Comparison of ENCODE assay signal across 18 cellular contexts in the genomic region with DNA sequence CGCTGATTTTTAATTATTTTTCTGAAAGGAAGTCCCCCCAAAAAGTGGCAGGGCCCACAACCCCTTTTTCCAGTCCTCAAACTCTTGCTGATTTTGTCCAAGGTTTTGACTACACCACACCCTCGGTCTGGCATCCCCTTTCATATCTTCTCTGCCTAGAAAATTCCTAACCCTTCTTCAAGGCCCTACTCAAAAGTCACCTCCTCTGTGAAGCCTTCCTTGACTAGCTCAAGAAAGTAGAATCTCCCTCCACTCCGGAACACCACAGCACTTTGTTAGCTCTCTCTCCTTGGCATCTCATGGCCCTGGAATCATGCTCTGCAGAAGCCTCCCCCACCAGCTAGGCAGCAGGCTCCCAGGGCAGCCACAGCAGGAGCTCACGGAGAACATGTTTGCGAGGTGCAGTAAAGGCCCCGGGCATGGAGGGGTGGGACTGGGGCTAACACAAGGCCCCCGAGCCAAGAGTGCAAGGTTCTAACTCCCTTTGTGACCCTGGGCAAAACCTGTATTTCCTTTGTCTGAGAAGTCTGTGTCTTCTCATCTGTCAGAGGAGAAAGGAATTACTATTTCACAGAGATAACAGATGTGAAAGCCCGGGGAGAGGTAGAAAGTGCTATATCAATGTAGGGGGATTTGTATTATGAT. TPM values are rescaled to one million over a fixed set of nuclear protein-coding genes. Genes with fewer than 3 reads are reported as not detected.
DNase-seq lines count a peak whose midpoint lies in the region; ATAC-seq and TF ChIP-seq lines count a peak whose summit lies in the region.
"Had no signal": no experiment of that assay in that cellular context is flagged by ENCODE, and none has a peak within 500 bp of the region (broad histone marks: within the 10 kb centered on the region; RNA-seq: fewer than 3 reads in every experiment).

No MANE protein-coding gene starts in this region.

- TF ChIP-seq CTCF in Panc1 (IDR thresholded peaks at IDR 0.05), result no peak
- TF ChIP-seq CTCF in esophagus squamous epithelium (IDR thresholded peaks at IDR 0.05), result no peak
- no peak for TF ChIP-seq CTCF in lower leg skin (IDR thresholded peaks at IDR 0.05)

- POLR2A ChIA-PET in Panc1 (lab: Charles Lee), result no interaction called here

- peak; percentile 45 to 58 for DNase-seq in NCI-H2081 (lab: John Stamatoyannopoulos, UW)
- no peak for DNase-seq in NCI-H2081 treated with DMSO at 0.1 percent for 48 hours (lab: John Stamatoyannopoulos, UW)
- DNase-seq in Panc1 (ENCODE audit: low read depth, low spot score), result no peak
- no peak for DNase-seq in esophagus squamous epithelium (lab: John Stamatoyannopoulos, UW)
- no peak for DNase-seq in T-helper 1 cell
- DNase-seq in lower leg skin (ENCODE audit: low spot score in 2 of 2), result no peak
- no peak for DNase-seq in Ammon's horn (ENCODE audit: low spot score)
- DNase-seq: C1 segment of cervical spinal cord, MV-4-11, NCI-H1436, NCI-H226, NCI-H526 treated with DMSO at 0.1 percent for 48 hours, SHP77 treated with DMSO at 0.1 percent for 48 hours had no signal

- H3K36me3 ChIP-seq in Panc1 (ENCODE audit: control insufficient read depth, insufficient read depth, low read length), result no peaks in the 10 kb centered on the region
- no peaks in the 10 kb centered on the region for H3K36me3 ChIP-seq in esophagus squamous epithelium

- in situ Hi-C loops in Panc1 (cut with HindIII; ENCODE audit: low pct_unique_long_range_greater_than_20kb, low sequenced_read_pairs), result no loop called here

- ATAC-seq in Panc1, result 0 out of 2 replicates have a peak, but pooled peaks have one; percentile 50

- H3K9me3 ChIP-seq in Panc1 (ENCODE audit: control insufficient read depth, insufficient read depth, low read depth, low read length) (no peaks in the 10 kb centered on the region), esophagus squamous epithelium (peaks cover 0 to under 1% (median 0%) of the 10 kb centered on the region in 3 donors)

- H3K4me1 ChIP-seq in Panc1 (ENCODE audit: control insufficient read depth, insufficient read depth, low read length) (no peaks in the 10 kb centered on the region), esophagus squamous epithelium (peaks cover 0 to 52% (median 4%) of the 10 kb centered on the region in 3 donors)

- H3K4me3 ChIP-seq in Panc1 (ENCODE audit: low read depth in 2 of 2, low read length in 2 of 2) (no peak overlapping the region), esophagus squamous epithelium (no peak overlapping the region), skin epidermis (no peak overlapping the region), lower leg skin (ENCODE audit: low read depth, poor library complexity, severe bottlenecking) (no peak overlapping the region)

- H3K27ac ChIP-seq in Panc1 (ENCODE audit: low read length) (no peak overlapping the region), esophagus squamous epithelium (peak overlapping the region; percentile 28 to 80 (median 70)), skin epidermis (peak overlapping the region in 12 of 21 experiments; percentile 10 to 66 (median 40))

- TF ChIP-seq POLR2A in esophagus squamous epithelium (IDR thresholded peaks at IDR 0.05) (no peak), lower leg skin (IDR thresholded peaks at IDR 0.05) (no peak)

- H3K27me3 ChIP-seq in Panc1 (ENCODE audit: control insufficient read depth, insufficient read depth, low read length) (no peaks in the 10 kb centered on the region), esophagus squamous epithelium (peaks cover 0 to 6% (median 0%) of the 10 kb centered on the region in 4 donors)

- CTCF ChIA-PET in Panc1 (lab: Charles Lee), result interaction anchor here (0.7 kb wide), 1 partner anchor 149 kb away, joined by 3 read pairs; a partner anchor contains a TSS

- no TSS peak for BruUV-seq in Panc1 (replicated peaks; lab: Mats Ljungman, UMichigan)

- intact Hi-C loops in Panc1 (cut with micrococcal nuclease; ENCODE audit: unreplicated experiment), result no loop called here
- intact Hi-C loops in esophagus squamous epithelium (cut with DNase I), result no loop called here
- intact Hi-C loops in lower leg skin (cut with DNase I; ENCODE audit: low total_unique reads), result no loop called here

- 40 to 57% methylated on average over 7 of the region's 8 CpGs for WGBS in esophagus squamous epithelium, 2 donors
- 65 to 69% methylated on average over 8 of the region's 8 CpGs for WGBS in lower leg skin, 2 donors

RNA-seq across cellular contexts. Expression of a gene that starts 17.7 kb away (rescaled TPM):
- not detected for total RNA-seq in Panc1 (2021; ENCODE audit: unreplicated experiment)
- not detected for polyA plus RNA-seq in Panc1 (2012; ENCODE audit: insufficient read length)
- total RNA-seq in esophagus squamous epithelium, result 1,000 to 10,000 TPM in 2 of 4 donors, 100 to 1,000 TPM in 1, 1 to 10 TPM in 1; 8.8 to 9,163 (median 3,171) TPM
- 10 to 100 TPM; 12.2 to 46.8 (median 31.3) TPM for total RNA-seq in lower leg skin
- total RNA-seq: A172, Daoy, H4, HT1080 had no signal

RNA-seq across cellular contexts. Expression of a gene that starts 57.6 kb away (rescaled TPM):
- 1,986 TPM for total RNA-seq in Panc1 (2021; ENCODE audit: unreplicated experiment)
- polyA plus RNA-seq in Panc1 (2012; ENCODE audit: insufficient read length), result 6,225 TPM
- 100 to 1,000 TPM; 270 to 943 (median 394) TPM for total RNA-seq in esophagus squamous epithelium
- total RNA-seq in lower leg skin, result 100 to 1,000 TPM; 147 to 251 (median 192) TPM

Comparison
In these comparisons a context has a peak if more than half of its experiments do, and no peak if none do; other contexts are left out.
1. DNase-seq: peak in NCI-H2081 (2 of 2); none in NCI-H2081 treated with DMSO at 0.1 percent for 48 hours (single experiment), Panc1 (single experiment), esophagus squamous epithelium (single experiment), T-helper 1 cell (0 of 5), lower leg skin (0 of 2) and Ammon's horn (single experiment).